ENCODE assay signal across 21 cellular contexts in the genomic region with DNA sequence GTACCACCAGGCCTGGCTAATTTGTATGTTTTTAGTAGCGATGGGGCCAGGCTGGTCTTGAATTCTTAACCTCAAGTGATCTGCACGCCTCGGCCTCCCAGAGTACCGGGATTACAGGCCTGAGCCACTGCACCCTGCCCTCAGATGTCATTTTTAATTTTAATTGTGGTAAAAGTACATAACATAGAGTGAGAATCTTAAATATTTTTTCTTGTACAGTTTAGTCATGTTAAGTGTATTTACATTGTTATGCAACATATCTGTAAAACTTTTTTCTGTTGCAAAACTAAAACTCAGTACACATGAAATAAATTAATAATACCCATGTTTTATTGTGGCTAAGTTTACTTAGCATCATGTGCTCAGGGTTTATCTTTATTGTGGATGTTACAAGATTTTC.
DNase-seq lines count a peak whose midpoint lies in the region; ATAC-seq, FAIRE-seq and TF ChIP-seq lines count a peak whose summit lies in the region.
"Had no signal": no experiment of that assay in that cellular context is flagged by ENCODE, and none has a peak within 500 bp of the region (broad histone marks: within the 10 kb centered on the region; RNA-seq: fewer than 3 reads in every experiment).

No MANE protein-coding gene starts in this region.

- H3K27ac ChIP-seq in 22Rv1: peak overlapping the region; percentile 62
- H3K27ac ChIP-seq in HEK293 (ENCODE audit: extremely low read depth, low read depth, low read length): no peak overlapping the region
- peak overlapping the region; percentile 62 for H3K27ac ChIP-seq in VCaP
- H3K27ac ChIP-seq in kidney (ENCODE audit: low read depth in 2 of 2, low read length in 2 of 2): no peak overlapping the region
- H3K27ac ChIP-seq: BLaER1 had no signal

- TF ChIP-seq CTCF in 22Rv1 (IDR thresholded peaks at IDR 0.05): no peak
- TF ChIP-seq CTCF in HEK293 (tag by site-specific recombination; IDR thresholded peaks at IDR 0.05): no peak
- TF ChIP-seq CTCF in VCaP (conservative IDR thresholded peaks at IDR 0.05): no peak
- no peak for TF ChIP-seq CTCF in kidney (IDR thresholded peaks at IDR 0.05; ENCODE audit: borderline replicate concordance, extremely low read depth, insufficient read depth)

- H3K4me3 ChIP-seq in HEK293 (ENCODE audit: low read depth, low read length) (no peak overlapping the region), kidney (ENCODE audit: low read length in 2 of 2) (no peak overlapping the region)
- H3K4me3 ChIP-seq: BLaER1, GM23338 had no signal

- H3K4me1 ChIP-seq in HEK293 (ENCODE audit: control insufficient read depth, insufficient read depth, low read length) (no peaks in the 10 kb centered on the region), kidney (ENCODE audit: control insufficient read depth in 1 of 2, insufficient read depth in 1 of 2, low read depth in 1 of 2, low read length in 2 of 2) (no peaks in the 10 kb centered on the region)
- H3K4me1 ChIP-seq: BLaER1 had no signal

- H3K36me3 ChIP-seq in HEK293 (ENCODE audit: control insufficient read depth in 2 of 2, insufficient read depth in 1 of 2, low read length in 2 of 2) (no peaks in the 10 kb centered on the region), kidney (ENCODE audit: control insufficient read depth in 1 of 2, insufficient read depth in 2 of 2, low read length in 2 of 2) (no peaks in the 10 kb centered on the region)
- H3K36me3 ChIP-seq: BLaER1 had no signal

- H3K9me3 ChIP-seq in HEK293 (ENCODE audit: control insufficient read depth, insufficient read depth, low read depth, low read length) (no peaks in the 10 kb centered on the region), kidney (ENCODE audit: control insufficient read depth in 1 of 2, low read length in 2 of 2) (no peaks in the 10 kb centered on the region)
- H3K9me3 ChIP-seq: BLaER1 had no signal

- no peak for DNase-seq in kidney
- no peak for DNase-seq in NCI-H2107 treated with DMSO at 0.1 percent for 48 hours (lab: John Stamatoyannopoulos, UW; ENCODE audit: unreplicated experiment)
- DNase-seq: 8988T; ACHN; Calu3; CD8-positive, alpha-beta T cell; DND-41; EL; HCEC 1CT; HFFc6; KG1 had no signal

- CTCF ChIA-PET in HEK293 (lab: Yijun Ruan, JAX): no interaction called here

- POLR2A ChIA-PET in HEK293 (lab: Yijun Ruan, JAX): no interaction called here

- no peak for ATAC-seq in GM19467 (IDR thresholded peaks at IDR 0.05; ENCODE audit: unreplicated experiment)
- no peak for ATAC-seq in HG03460 (IDR thresholded peaks at IDR 0.05; ENCODE audit: unreplicated experiment)
- ATAC-seq: CD8-positive, alpha-beta T cell; GM23338; HepG2 had no signal

- H3K9ac ChIP-seq in kidney (ENCODE audit: low read length in 2 of 2): no peak overlapping the region
- H3K9ac ChIP-seq: BLaER1 had no signal

- peak; percentile 45 for FAIRE-seq in kidney (lab: Jason Lieb, UNC)
- FAIRE-seq: GM12891, H54, HepG2 had no signal

- intact Hi-C loops in kidney (cut with DNase I): no loop called here

TF ChIP-seq in HEK293, 187 proteins besides CTCF, POLR2A, EP300 and RAD21:
- TF ChIP-seq SP7 (tag by site-specific recombination; IDR thresholded peaks at IDR 0.05): no peak
- TF ChIP-seq ZNF560 (tag by site-specific recombination; IDR thresholded peaks at IDR 0.05; ENCODE audit: borderline replicate concordance): no peak
- TF ChIP-seq, protein P1, sequence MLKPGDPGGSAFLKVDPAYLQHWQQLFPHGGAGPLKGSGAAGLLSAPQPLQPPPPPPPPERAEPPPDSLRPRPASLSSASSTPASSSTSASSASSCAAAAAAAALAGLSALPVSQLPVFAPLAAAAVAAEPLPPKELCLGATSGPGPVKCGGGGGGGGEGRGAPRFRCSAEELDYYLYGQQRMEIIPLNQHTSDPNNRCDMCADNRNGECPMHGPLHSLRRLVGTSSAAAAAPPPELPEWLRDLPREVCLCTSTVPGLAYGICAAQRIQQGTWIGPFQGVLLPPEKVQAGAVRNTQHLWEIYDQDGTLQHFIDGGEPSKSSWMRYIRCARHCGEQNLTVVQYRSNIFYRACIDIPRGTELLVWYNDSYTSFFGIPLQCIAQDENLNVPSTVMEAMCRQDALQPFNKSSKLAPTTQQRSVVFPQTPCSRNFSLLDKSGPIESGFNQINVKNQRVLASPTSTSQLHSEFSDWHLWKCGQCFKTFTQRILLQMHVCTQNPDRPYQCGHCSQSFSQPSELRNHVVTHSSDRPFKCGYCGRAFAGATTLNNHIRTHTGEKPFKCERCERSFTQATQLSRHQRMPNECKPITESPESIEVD (tag by site-specific recombination; IDR thresholded peaks at IDR 0.05): peak; percentile 59
- TF ChIP-seq, protein P2, sequence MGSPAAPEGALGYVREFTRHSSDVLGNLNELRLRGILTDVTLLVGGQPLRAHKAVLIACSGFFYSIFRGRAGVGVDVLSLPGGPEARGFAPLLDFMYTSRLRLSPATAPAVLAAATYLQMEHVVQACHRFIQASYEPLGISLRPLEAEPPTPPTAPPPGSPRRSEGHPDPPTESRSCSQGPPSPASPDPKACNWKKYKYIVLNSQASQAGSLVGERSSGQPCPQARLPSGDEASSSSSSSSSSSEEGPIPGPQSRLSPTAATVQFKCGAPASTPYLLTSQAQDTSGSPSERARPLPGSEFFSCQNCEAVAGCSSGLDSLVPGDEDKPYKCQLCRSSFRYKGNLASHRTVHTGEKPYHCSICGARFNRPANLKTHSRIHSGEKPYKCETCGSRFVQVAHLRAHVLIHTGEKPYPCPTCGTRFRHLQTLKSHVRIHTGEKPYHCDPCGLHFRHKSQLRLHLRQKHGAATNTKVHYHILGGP (tag by site-specific recombination; IDR thresholded peaks at IDR 0.05): no peak
- TF ChIP-seq GLIS2 (tag by site-specific recombination; IDR thresholded peaks at IDR 0.05): no peak
- TF ChIP-seq ZNF548 (tag by site-specific recombination; IDR thresholded peaks at IDR 0.05): no peak

Comparison
In these comparisons a context has a peak if more than half of its experiments do, and no peak if none do; other contexts are left out.
1. H3K27ac ChIP-seq: peak in 22Rv1 (single experiment) and VCaP (single experiment); none in HEK293 (single experiment) and kidney (0 of 2).